Comparison of ENCODE assay signal across 7 cellular contexts in the genomic region with DNA sequence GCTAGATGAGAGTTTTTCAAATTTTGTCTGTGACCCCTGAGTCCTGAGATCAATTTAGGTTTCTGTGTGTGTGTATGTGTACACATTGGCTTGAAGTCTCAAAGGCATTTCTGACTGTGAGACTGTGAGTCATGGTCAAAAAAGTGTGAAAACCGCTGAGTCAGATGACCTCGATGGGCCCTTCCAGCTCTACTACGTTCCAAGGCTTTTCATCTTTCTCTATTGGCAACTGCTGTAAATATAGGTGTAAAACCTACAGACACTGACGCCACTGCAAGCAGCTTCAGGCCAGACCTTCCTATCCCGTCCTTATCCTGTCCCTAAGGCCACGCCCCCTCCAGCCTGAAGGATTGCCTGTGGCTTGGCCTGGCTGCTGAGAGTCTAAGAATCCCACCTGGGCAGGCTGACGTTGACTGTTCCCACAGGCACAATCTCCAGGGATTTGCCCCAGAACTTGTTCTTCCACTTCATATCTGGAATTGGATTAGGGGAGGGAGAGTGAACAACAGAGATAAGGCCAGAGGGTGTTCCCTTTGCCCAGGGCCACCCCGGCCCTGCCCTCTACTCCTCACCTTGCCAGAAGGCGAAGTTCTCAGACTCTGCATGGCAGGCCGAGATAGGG. TPM values are rescaled to one million over a fixed set of nuclear protein-coding genes. Genes with fewer than 3 reads are reported as not detected.
A peak's percentile ranks its signal among the peaks of the same experiment; 100 is the strongest.
DNase-seq lines count a peak whose midpoint lies in the region; ATAC-seq and TF ChIP-seq lines count a peak whose summit lies in the region.

No MANE protein-coding gene starts in this region.

- no peaks in the 10 kb centered on the region for H3K9me3 Mint-ChIP-seq in central memory CD8-positive, alpha-beta T cell
- no peaks in the 10 kb centered on the region for H3K9me3 Mint-ChIP-seq in naive thymus-derived CD8-positive, alpha-beta T cell

- H3K27ac ChIP-seq in MM.1S (ENCODE audit: low read length): no peak overlapping the region

- peaks cover 55% of the 10 kb centered on the region for H3K36me3 Mint-ChIP-seq in central memory CD8-positive, alpha-beta T cell (ENCODE audit: insufficient read depth)
- peaks cover 0 to 72% (median 13%) of the 10 kb centered on the region in 3 donors for H3K36me3 Mint-ChIP-seq in naive thymus-derived CD8-positive, alpha-beta T cell

- H3K9me2 ChIP-seq in MM.1S (replicated peaks; ENCODE audit: insufficient read depth, low read length): no peaks in the 10 kb centered on the region

- H3K4me1 Mint-ChIP-seq in central memory CD8-positive, alpha-beta T cell: peaks cover 33% of the 10 kb centered on the region
- peaks cover 3 to 7% (median 5%) of the 10 kb centered on the region in 4 donors for H3K4me1 Mint-ChIP-seq in naive thymus-derived CD8-positive, alpha-beta T cell

- H3K4me3 ChIP-seq in LNCaP clone FGC (ENCODE audit: low read depth, low read length): no peak overlapping the region
- H3K4me3 ChIP-seq in MM.1S (ENCODE audit: low read length): no peak overlapping the region

- no peak overlapping the region for H3K9ac ChIP-seq in MM.1S (ENCODE audit: low read length)

- TF ChIP-seq CTCF in LNCaP clone FGC (IDR thresholded peaks at IDR 0.05; ENCODE audit: control insufficient read depth, extremely low read depth, insufficient read depth) (no peak), MM.1S (IDR thresholded peaks at IDR 0.05; ENCODE audit: low read length) (no peak)

- H3K27me3 ChIP-seq in MM.1S (replicated peaks; ENCODE audit: insufficient read depth, low read length): no peaks in the 10 kb centered on the region

- H4K20me1 ChIP-seq in MM.1S (ENCODE audit: insufficient read depth, low read length): no peaks in the 10 kb centered on the region

- H2AFZ ChIP-seq in MM.1S (ENCODE audit: low read length): no peak overlapping the region

- H3K4me2 ChIP-seq in MM.1S (ENCODE audit: low read depth, low read length): no peak overlapping the region

- no peak overlapping the region for H3K4me3 Mint-ChIP-seq in central memory CD8-positive, alpha-beta T cell
- H3K4me3 Mint-ChIP-seq in naive thymus-derived CD8-positive, alpha-beta T cell: no peak overlapping the region

- POLR2A ChIA-PET in naive thymus-derived CD8-positive, alpha-beta T cell (lab: Charles Lee): interaction anchor here (0.6 kb wide), 1 partner anchor 255 kb away, joined by 5 read pairs; no protein-coding TSS in a partner anchor

- no peaks in the 10 kb centered on the region for H3K27me3 Mint-ChIP-seq in central memory CD8-positive, alpha-beta T cell
- no peaks in the 10 kb centered on the region for H3K27me3 Mint-ChIP-seq in naive thymus-derived CD8-positive, alpha-beta T cell

- DNase-seq in EL (peak; percentile 89), LNCaP clone FGC (ENCODE audit: low read depth) (peak; percentile 64), MM.1S (no peak)
- peak in 1 of 2 donors; percentile 36 for DNase-seq in central memory CD8-positive, alpha-beta T cell (ENCODE audit: low spot score in 2 of 2)
- DNase-seq in naive thymus-derived CD8-positive, alpha-beta T cell: peak in 2 of 10 donors; percentile 18 to 19

- no peaks in the 10 kb centered on the region for H3K4me1 ChIP-seq in MM.1S (ENCODE audit: low read length)

- peak; percentile 82 for ATAC-seq in central memory CD8-positive, alpha-beta T cell (replicated peaks; ENCODE audit: extremely low read depth, poor library complexity, severe bottlenecking)
- ATAC-seq in naive thymus-derived CD8-positive, alpha-beta T cell: peak in 1 of 2 donors; percentile 23
- ATAC-seq in HG03442 (IDR thresholded peaks at IDR 0.05; ENCODE audit: unreplicated experiment) (no peak), GM19397 (IDR thresholded peaks at IDR 0.05; ENCODE audit: unreplicated experiment) (no peak)

- no peaks in the 10 kb centered on the region for H3K9me3 ChIP-seq in MM.1S (replicated peaks; ENCODE audit: insufficient read depth, low read length)

- H3K27ac Mint-ChIP-seq in central memory CD8-positive, alpha-beta T cell (ENCODE audit: low read depth): peak overlapping the region; percentile 91
- H3K27ac Mint-ChIP-seq in naive thymus-derived CD8-positive, alpha-beta T cell: peak overlapping the region in 6 of 10 donors; percentile 42 to 86 (median 54)

- H3K36me3 ChIP-seq in MM.1S (replicated peaks; ENCODE audit: insufficient read depth, low read length): no peaks in the 10 kb centered on the region

- no peaks in the 10 kb centered on the region for H3K79me2 ChIP-seq in MM.1S (ENCODE audit: low read length)

- H3F3A ChIP-seq in MM.1S (ENCODE audit: insufficient read depth, low read length): no peaks in the 10 kb centered on the region

RNA-seq across cellular contexts. Expression of a gene that starts 11.3 kb away (rescaled TPM):
- 10 to 100 TPM; 38.8 to 48.1 TPM for total RNA-seq in naive thymus-derived CD8-positive, alpha-beta T cell
- 1 to 10 TPM; 3.6 to 6.8 (median 4.4) TPM for polyA plus RNA-seq in naive thymus-derived CD8-positive, alpha-beta T cell

RNA-seq across cellular contexts. Expression of a gene that starts 21.0 kb away (rescaled TPM):
- total RNA-seq in naive thymus-derived CD8-positive, alpha-beta T cell: 10 to 100 TPM; 38.2 to 41.8 TPM
- polyA plus RNA-seq in naive thymus-derived CD8-positive, alpha-beta T cell: 10 to 100 TPM; 38.3 to 68.5 (median 38.3) TPM

RNA-seq across cellular contexts. Expression of a gene that starts 21.2 kb away (rescaled TPM):
- under 1 TPM; 0.29 to 0.85 TPM for total RNA-seq in naive thymus-derived CD8-positive, alpha-beta T cell
- under 1 TPM; 0.43 to 0.56 (median 0.48) TPM for polyA plus RNA-seq in naive thymus-derived CD8-positive, alpha-beta T cell

RNA-seq across cellular contexts. Expression of a gene that starts 30.8 kb away (rescaled TPM):
- 10 to 100 TPM; 41.4 to 46.0 TPM for total RNA-seq in naive thymus-derived CD8-positive, alpha-beta T cell
- polyA plus RNA-seq in naive thymus-derived CD8-positive, alpha-beta T cell: 10 to 100 TPM; 19.3 to 37.9 (median 21.6) TPM

RNA-seq across cellular contexts. Expression of a gene that starts 40.7 kb away (rescaled TPM):
- under 1 TPM; 0.16 to 0.33 TPM for total RNA-seq in naive thymus-derived CD8-positive, alpha-beta T cell
- polyA plus RNA-seq in naive thymus-derived CD8-positive, alpha-beta T cell: under 1 TPM in 1 of 3 donors, not detected in 2; 0.13 TPM
